11 cellular contexts compared by ENCODE assay signal in genomic region chr9:35904966-35905781, GRCh38. TPM values are rescaled to one million over a fixed set of nuclear protein-coding genes. Genes with fewer than 3 reads are reported as not detected.
DNase-seq lines count a peak whose midpoint lies in the region; ATAC-seq, FAIRE-seq and TF ChIP-seq lines count a peak whose summit lies in the region.
"Had no signal": no experiment of that assay in that cellular context is flagged by ENCODE, and none has a peak within 500 bp of the region (broad histone marks: within the 10 kb centered on the region; RNA-seq: fewer than 3 reads in every experiment).

No MANE protein-coding gene starts in this region.

- H3K27me3 Mint-ChIP-seq in endodermal cell (ENCODE audit: insufficient read depth) (peaks cover 21% of the 10 kb centered on the region), nephron progenitor cell (ENCODE audit: low read depth, poor library complexity) (peaks cover 32% of the 10 kb centered on the region)

- WGBS in endodermal cell (ENCODE audit: insufficient coverage in 1 of 2, insufficient read length in 1 of 2), 2 experiments = 89 to 91% methylated on average over 8 to 10 of the region's 10 CpGs
- 51 to 59% methylated on average over 10 of the region's 10 CpGs for WGBS in aorta, 2 donors

- no peaks in the 10 kb centered on the region for H3K9me3 Mint-ChIP-seq in endodermal cell
- H3K9me3 Mint-ChIP-seq in nephron progenitor cell = no peaks in the 10 kb centered on the region
- H3K9me3 Mint-ChIP-seq: activated naive CD4-positive, alpha-beta T cell treated with anti-CD3 and anti-CD28 coated beads, Interleukin-2, amount 50 U/mL, for 24 hours; T-cell had no signal

- H3K4me1 Mint-ChIP-seq in endodermal cell (peaks cover 29% of the 10 kb centered on the region), nephron progenitor cell (peaks cover 63% of the 10 kb centered on the region)

- ATAC-seq in left ventricle myocardium superior (no peak), aorta (ENCODE audit: low FRiP score) (no peak)
- ATAC-seq: T-cell had no signal

- H3K36me3 Mint-ChIP-seq in endodermal cell (ENCODE audit: low read depth) = no peaks in the 10 kb centered on the region
- no peaks in the 10 kb centered on the region for H3K36me3 Mint-ChIP-seq in nephron progenitor cell (ENCODE audit: low read depth)
- H3K36me3 Mint-ChIP-seq: activated naive CD4-positive, alpha-beta T cell treated with anti-CD3 and anti-CD28 coated beads, Interleukin-2, amount 50 U/mL, for 24 hours; T-cell had no signal

- H3K4me3 Mint-ChIP-seq in endodermal cell (no peak overlapping the region), nephron progenitor cell (peak overlapping the region; percentile 5)
- H3K4me3 Mint-ChIP-seq: activated naive CD4-positive, alpha-beta T cell treated with anti-CD3 and anti-CD28 coated beads, Interleukin-2, amount 50 U/mL, for 24 hours; T-cell had no signal

- H3K36me3 ChIP-seq in right atrium auricular region (no peaks in the 10 kb centered on the region), endodermal cell (ENCODE audit: control insufficient read depth, insufficient read depth, low read length) (no peaks in the 10 kb centered on the region), aorta (ENCODE audit: control insufficient read depth in 1 of 2, insufficient read depth in 2 of 2, low read length in 1 of 2) (no peaks in the 10 kb centered on the region)

- H3K27ac Mint-ChIP-seq in endodermal cell (no peak overlapping the region), nephron progenitor cell (peak overlapping the region; percentile 86)
- H3K27ac Mint-ChIP-seq: activated naive CD4-positive, alpha-beta T cell treated with anti-CD3 and anti-CD28 coated beads, Interleukin-2, amount 50 U/mL, for 24 hours had no signal

- no peak for FAIRE-seq in GM12891 (lab: Jason Lieb, UNC)

- no peak for TF ChIP-seq CTCF in right atrium auricular region (IDR thresholded peaks at IDR 0.05)
- TF ChIP-seq CTCF in endodermal cell (conservative IDR thresholded peaks at IDR 0.05) = no peak
- no peak for TF ChIP-seq CTCF in nephron progenitor cell (IDR thresholded peaks at IDR 0.05)

- H3K9ac ChIP-seq in endodermal cell (ENCODE audit: extremely low read depth, low read length, poor library complexity, severe bottlenecking) = no peak overlapping the region

- intact Hi-C loops in left ventricle myocardium superior (cut with micrococcal nuclease) (loop anchor here (5.0 kb wide), 1 partner anchor 122 kb away; no protein-coding TSS in a partner anchor), aorta (cut with DNase I) (loop anchor here (2.0 to 5.0 kb wide), 2 partner anchors 40 to 117 kb away; no protein-coding TSS in a partner anchor)

- no peak for TF ChIP-seq POLR2A in GM12891 (IDR thresholded peaks at IDR 0.05; ENCODE audit: low read depth, low read length)

- H3K4me3 ChIP-seq in right atrium auricular region = peak overlapping the region in 1 of 2 donors; percentile 43
- H3K4me3 ChIP-seq in endodermal cell (ENCODE audit: low read length) = no peak overlapping the region
- H3K4me3 ChIP-seq in aorta (ENCODE audit: low read length in 2 of 2) = no peak overlapping the region

- H3K4me1 ChIP-seq in right atrium auricular region (peaks cover 0 to 64% of the 10 kb centered on the region in 2 donors), endodermal cell (ENCODE audit: control insufficient read depth, insufficient read depth, low read length) (peaks cover 13% of the 10 kb centered on the region), aorta (ENCODE audit: control insufficient read depth in 1 of 2, insufficient read depth in 2 of 2, low read length in 2 of 2) (peaks cover 0 to 12% of the 10 kb centered on the region in 2 donors)

- no peaks in the 10 kb centered on the region for H3K27me3 ChIP-seq in right atrium auricular region
- peaks cover 8% of the 10 kb centered on the region for H3K27me3 ChIP-seq in endodermal cell (ENCODE audit: control insufficient read depth, insufficient read depth, low read length, poor library complexity, severe bottlenecking)
- no peaks in the 10 kb centered on the region for H3K27me3 ChIP-seq in aorta (ENCODE audit: control insufficient read depth in 1 of 2, insufficient read depth in 2 of 2, low read length in 1 of 2)

- DNase-seq in right atrium auricular region (ENCODE audit: low spot score) (peak; percentile 65), left ventricle myocardium superior (no peak), endodermal cell (peak; percentile 59), nephron progenitor cell (no peak), aorta (no peak), GM12891 (ENCODE audit: insufficient read length, low spot score) (no peak), SHP77 treated with DMSO at 0.1 percent for 48 hours (lab: John Stamatoyannopoulos, UW) (no peak)
- no peak for DNase-seq in activated CD4-positive, alpha-beta T cell treated with anti-CD3 and anti-CD28 coated beads for 4 hours
- DNase-seq: T-cell had no signal

- H3K9me3 ChIP-seq in right atrium auricular region = no peaks in the 10 kb centered on the region
- H3K9me3 ChIP-seq in endodermal cell (ENCODE audit: control insufficient read depth, low read length) = no peaks in the 10 kb centered on the region
- H3K9me3 ChIP-seq in aorta (ENCODE audit: control insufficient read depth, low read length) = no peaks in the 10 kb centered on the region

- H3K27ac ChIP-seq in right atrium auricular region = peak overlapping the region; percentile 88 to 96
- no peak overlapping the region for H3K27ac ChIP-seq in endodermal cell (ENCODE audit: low read depth, low read length)
- H3K27ac ChIP-seq in aorta (ENCODE audit: low read depth in 1 of 2, low read length in 2 of 2) = peak overlapping the region; percentile 88 to 95

TF ChIP-seq in GM12891, 5 proteins besides CTCF, POLR2A, EP300 and RAD21:
- no peak for TF ChIP-seq PAX5 (IDR thresholded peaks at IDR 0.05; ENCODE audit: insufficient read depth, low read length, severe bottlenecking)
- TF ChIP-seq TAF1 (IDR thresholded peaks at IDR 0.05; ENCODE audit: low read depth, low read length) = no peak
- TF ChIP-seq SPI1 (IDR thresholded peaks at IDR 0.05; ENCODE audit: low read depth, low read length) = no peak
- TF ChIP-seq POU2F2 (IDR thresholded peaks at IDR 0.05; ENCODE audit: low read depth, low read length) = no peak
- TF ChIP-seq POLR2AphosphoS5 (IDR thresholded peaks at IDR 0.05; ENCODE audit: low read depth, low read length) = no peak

RNA-seq across cellular contexts. Expression of gene HRCT1, which starts 0.8 kb away (rescaled TPM):
- 10 to 100 TPM in 1 of 2 donors, 1 to 10 TPM in 1; 4.9 to 12.5 TPM for total RNA-seq in right atrium auricular region
- total RNA-seq in left ventricle myocardium superior = 9.0 TPM
- total RNA-seq in endodermal cell = not detected
- not detected for polyA plus RNA-seq in endodermal cell (2013, experiment 1 of 2)
- not detected for polyA plus RNA-seq in endodermal cell (2013, experiment 2 of 2)
- total RNA-seq in aorta = 10 to 100 TPM; 14.2 to 23.1 TPM
- polyA plus RNA-seq in aorta = 10 to 100 TPM; 17.4 to 25.7 TPM
- not detected for polyA plus RNA-seq in GM12891 (2012; ENCODE audit: low read depth, missing spikeins)
- total RNA-seq: T-cell had no signal

RNA-seq across cellular contexts. Expression of gene SPAAR, which starts 4.1 kb away (rescaled TPM):
- total RNA-seq in right atrium auricular region (1 to 10 TPM; 3.8 to 6.3 TPM), left ventricle myocardium superior (9.8 TPM), endodermal cell (under 1 TPM in 1 of 2 donors, not detected in 1; 0.29 TPM), aorta (1 to 10 TPM; 4.0 to 4.5 TPM)
- not detected for polyA plus RNA-seq in endodermal cell (2013, experiment 1 of 2)
- not detected for polyA plus RNA-seq in endodermal cell (2013, experiment 2 of 2)
- polyA plus RNA-seq in aorta = under 1 TPM in 1 of 2 donors, not detected in 1; 0.82 TPM
- polyA plus RNA-seq in GM12891 (2012; ENCODE audit: low read depth, missing spikeins) = not detected
- total RNA-seq: T-cell had no signal

RNA-seq across cellular contexts. Expression of gene OR13J1, which starts 35.0 kb away (rescaled TPM):
- not detected for total RNA-seq in right atrium auricular region
- total RNA-seq in left ventricle myocardium superior = not detected
- total RNA-seq in endodermal cell = not detected
- not detected for polyA plus RNA-seq in endodermal cell (2013, experiment 1 of 2)
- not detected for polyA plus RNA-seq in endodermal cell (2013, experiment 2 of 2)
- total RNA-seq in aorta = not detected
- polyA plus RNA-seq in aorta = not detected
- not detected for polyA plus RNA-seq in GM12891 (2012; ENCODE audit: low read depth, missing spikeins)
- total RNA-seq: T-cell had no signal
- polyA plus RNA-seq: BJ had no signal

RNA-seq across cellular contexts. Expression of gene OR2S2, which starts 52.8 kb away (rescaled TPM):
- total RNA-seq in right atrium auricular region (not detected), left ventricle myocardium superior (not detected), endodermal cell (not detected), aorta (not detected)
- polyA plus RNA-seq in endodermal cell (2013, experiment 1 of 2) = not detected
- not detected for polyA plus RNA-seq in endodermal cell (2013, experiment 2 of 2)
- polyA plus RNA-seq in aorta = not detected
- not detected for polyA plus RNA-seq in GM12891 (2012; ENCODE audit: low read depth, missing spikeins)
- total RNA-seq: T-cell had no signal

Comparison
In these comparisons a context has a peak if more than half of its experiments do, and no peak if none do; other contexts are left out.
1. DNase-seq: peak in right atrium auricular region (single experiment) and endodermal cell (single experiment); none in left ventricle myocardium superior (single experiment), nephron progenitor cell (single experiment), aorta (0 of 2), GM12891 (single experiment), SHP77 treated with DMSO at 0.1 percent for 48 hours (single experiment) and activated CD4-positive, alpha-beta T cell treated with anti-CD3 and anti-CD28 coated beads for 4 hours (0 of 2).